ENCODE assay signal across 10 cellular contexts in the genomic region with DNA sequence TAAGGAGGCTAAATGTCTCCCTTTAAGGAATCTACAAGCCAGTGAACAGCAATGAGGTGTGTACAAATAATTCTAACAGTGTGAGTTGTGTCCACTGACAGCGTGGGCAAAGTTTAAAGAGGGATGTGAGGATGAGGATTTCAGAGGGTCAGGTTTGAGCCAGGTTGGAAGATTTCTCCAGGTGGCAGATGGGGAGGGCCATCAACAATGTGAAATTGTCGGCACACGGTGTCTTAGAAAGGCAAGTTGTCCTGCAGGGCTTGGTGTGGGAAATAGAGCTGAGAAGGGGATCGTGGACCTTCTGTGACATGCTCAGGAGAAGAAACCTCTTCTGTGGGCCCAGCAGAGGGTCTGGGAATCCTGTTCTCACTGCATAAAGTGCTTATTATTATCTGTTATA. TPM values are rescaled to one million over a fixed set of nuclear protein-coding genes. Genes with fewer than 3 reads are reported as not detected.
"Had no signal": no experiment of that assay in that cellular context is flagged by ENCODE, and none has a peak within 500 bp of the region (broad histone marks: within the 10 kb centered on the region; RNA-seq: fewer than 3 reads in every experiment).

No MANE protein-coding gene starts in this region.

- H3K4me3 Mint-ChIP-seq: GM23338, HFFc6, IgD-negative memory B cell had no signal

- H3K9me3 ChIP-seq: HAP-1 had no signal

- FAIRE-seq: H1, H54, HepG2 had no signal

- H3K4me3 ChIP-seq: GM23338, HAP-1 had no signal

- DNase-seq: HFFc6, KBM-7 had no signal

- H3K4me1 Mint-ChIP-seq: IgD-negative memory B cell had no signal

- H2AFZ ChIP-seq: GM23338 had no signal

- H3K9ac ChIP-seq: KMS-11 had no signal

- H3K4me1 ChIP-seq: HAP-1 had no signal

- H3K27ac ChIP-seq: HL-60, KMS-11 had no signal

- H3K4me2 ChIP-seq: GM23338, KMS-11 had no signal

- H3K27ac Mint-ChIP-seq: GM23338, HFFc6, IgD-negative memory B cell had no signal

- H3K36me3 ChIP-seq: HAP-1 had no signal

- H3K36me3 Mint-ChIP-seq: IgD-negative memory B cell had no signal

RNA-seq across cellular contexts. Expression of a gene that starts 52.1 kb away (rescaled TPM):
- polyA plus RNA-seq: HepG2 had no signal
